1 cellular context compared by ENCODE assay signal in the genomic region with DNA sequence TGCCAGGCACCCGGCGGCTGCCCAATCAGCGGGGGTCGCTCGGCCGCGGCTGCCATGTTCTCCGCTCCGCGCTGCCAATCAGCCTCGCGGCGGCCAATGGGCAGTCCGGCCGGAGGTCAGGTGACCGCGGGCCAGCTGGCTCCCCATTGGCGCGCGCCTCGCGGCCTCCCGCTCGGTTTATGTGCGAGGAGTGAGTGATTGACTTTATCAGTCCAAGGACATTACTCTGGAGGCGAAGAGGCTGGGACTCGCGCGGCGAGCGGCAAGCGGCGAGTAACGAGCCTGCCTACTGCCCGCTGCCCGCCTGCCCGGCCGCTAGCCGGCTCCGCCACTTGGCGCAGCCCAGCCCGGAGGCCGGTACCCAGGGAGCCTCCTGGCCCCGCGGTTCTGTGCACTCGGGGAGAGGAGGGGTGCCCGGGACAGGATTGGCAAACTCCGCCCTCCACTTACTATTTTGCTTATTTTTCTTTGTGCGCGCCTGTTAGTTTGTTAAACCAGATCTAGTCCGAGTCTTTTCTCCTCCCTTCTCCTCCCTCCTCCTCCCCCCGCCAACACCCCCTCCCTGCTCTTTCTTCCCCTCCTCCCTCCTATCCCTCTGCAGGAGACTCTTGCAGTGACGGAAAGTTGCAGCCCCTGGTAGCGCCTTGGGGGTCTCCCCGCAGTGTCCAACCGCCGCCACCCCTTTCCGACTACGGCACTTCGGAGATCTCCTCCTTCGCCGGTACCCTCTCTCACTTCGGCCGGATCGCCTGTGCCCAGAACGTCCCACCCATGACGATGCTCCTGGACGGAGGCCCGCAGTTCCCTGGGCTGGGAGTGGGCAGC.
TF ChIP-seq lines count a peak whose summit lies in the region.

A gene (plus strand): TSS at position 207 of the 825 bp plus-strand sequence. CDS start 565 bp downstream, at position 772.

TF ChIP-seq in SK-N-SH, 30 proteins besides CTCF, POLR2A, EP300 and RAD21 (continued from another document):
- TF ChIP-seq, protein P1, sequence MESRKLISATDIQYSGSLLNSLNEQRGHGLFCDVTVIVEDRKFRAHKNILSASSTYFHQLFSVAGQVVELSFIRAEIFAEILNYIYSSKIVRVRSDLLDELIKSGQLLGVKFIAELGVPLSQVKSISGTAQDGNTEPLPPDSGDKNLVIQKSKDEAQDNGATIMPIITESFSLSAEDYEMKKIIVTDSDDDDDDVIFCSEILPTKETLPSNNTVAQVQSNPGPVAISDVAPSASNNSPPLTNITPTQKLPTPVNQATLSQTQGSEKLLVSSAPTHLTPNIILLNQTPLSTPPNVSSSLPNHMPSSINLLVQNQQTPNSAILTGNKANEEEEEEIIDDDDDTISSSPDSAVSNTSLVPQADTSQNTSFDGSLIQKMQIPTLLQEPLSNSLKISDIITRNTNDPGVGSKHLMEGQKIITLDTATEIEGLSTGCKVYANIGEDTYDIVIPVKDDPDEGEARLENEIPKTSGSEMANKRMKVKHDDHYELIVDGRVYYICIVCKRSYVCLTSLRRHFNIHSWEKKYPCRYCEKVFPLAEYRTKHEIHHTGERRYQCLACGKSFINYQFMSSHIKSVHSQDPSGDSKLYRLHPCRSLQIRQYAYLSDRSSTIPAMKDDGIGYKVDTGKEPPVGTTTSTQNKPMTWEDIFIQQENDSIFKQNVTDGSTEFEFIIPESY (IDR thresholded peaks at IDR 0.05; ENCODE audit: borderline replicate concordance, low read depth) = no peak
